28 cellular contexts compared by ENCODE assay signal in the genomic region with DNA sequence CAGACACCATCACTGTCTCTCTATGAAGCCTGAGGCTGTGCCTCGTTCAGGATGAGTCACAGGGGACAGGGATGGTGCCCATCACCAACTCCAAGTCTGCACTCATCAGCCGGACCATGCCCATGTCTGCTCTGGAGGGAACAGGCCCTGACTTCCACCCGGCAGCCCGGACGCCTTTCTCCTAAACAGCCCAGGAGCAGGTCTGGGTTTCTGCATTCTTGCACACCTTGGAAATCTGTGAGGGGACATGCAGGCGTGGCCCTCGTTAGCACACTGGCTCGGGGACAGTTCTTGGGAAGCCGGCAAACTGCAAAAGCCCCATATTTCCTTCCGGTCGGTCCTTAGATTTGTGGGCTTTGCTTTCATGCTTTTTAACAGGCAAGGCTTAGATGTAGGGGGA.
"Had no signal": no experiment of that assay in that cellular context is flagged by ENCODE, and none has a peak within 500 bp of the region (broad histone marks: within the 10 kb centered on the region; RNA-seq: fewer than 3 reads in every experiment).

No MANE protein-coding gene starts in this region.

- H3K4me1 ChIP-seq: prostate gland, right lobe of liver, testis, upper lobe of right lung, uterus had no signal

- H3K36me3 Mint-ChIP-seq: natural killer cell, neural progenitor cell, type B pancreatic cell had no signal

- H2AFZ ChIP-seq: neural progenitor cell had no signal

- H3K4me3 ChIP-seq: neural progenitor cell, pancreas, prostate gland, right lobe of liver, sigmoid colon, suprapubic skin, testis, tibial artery, transverse colon, upper lobe of right lung, uterus had no signal

- H3K36me3 ChIP-seq: neural progenitor cell, pancreas, prostate gland, right lobe of liver, transverse colon, upper lobe of right lung, uterus had no signal

- H3K27me3 ChIP-seq: neural progenitor cell, pancreas, right lobe of liver, sigmoid colon, suprapubic skin, testis, tibial artery, transverse colon, upper lobe of right lung, uterus had no signal

- ATAC-seq: naive thymus-derived CD4-positive, alpha-beta T cell; natural killer cell; pancreas; right cardiac atrium; right lobe of liver; stimulated activated memory B cell treated with anti-CD40 and anti-IgM and Interleukin-4, amounts not matched to agents 10 μg/mL and 1 μg/mL and 100 μg/mL, for 72 hours; stimulated activated naive CD8-positive, alpha-beta T cell treated with anti-CD3 and anti-CD28 coated beads, Interleukin-15, amount 100 ng/mL, for 72 hours; stimulated activated naive CD8-positive, alpha-beta T cell treated with anti-CD3 and anti-CD28 coated beads, Interleukin-15, Interleukin-2, amounts not matched to agents 100 U/mL and 50 U/mL, for 24 hours; upper lobe of right lung had no signal

- DNase-seq: naive thymus-derived CD4-positive, alpha-beta T cell; natural killer cell; occipital lobe; retina; right lobe of liver; sigmoid colon; small intestine; stimulated activated CD4-positive, alpha-beta T cell treated with anti-CD3 and anti-CD28 coated beads, Interleukin-15, amount 100 ng/mL, for 24 hours; stimulated activated CD4-positive, alpha-beta T cell treated with anti-CD3 and anti-CD28 coated beads, Interleukin-2, amount 100 ng/mL, for 24 hours; stimulated activated CD4-positive, alpha-beta T cell treated with anti-CD3 and anti-CD28 coated beads, Interleukin-2, amount 100 ng/mL, for 48 hours; stimulated activated CD4-positive, alpha-beta T cell treated with anti-CD3 and anti-CD28 coated beads, Interleukin-4, amount 100 ng/mL, for 24 hours; stimulated activated naive CD4-positive, alpha-beta T cell; stimulated activated naive CD8-positive, alpha-beta T cell treated with anti-CD3 and anti-CD28 coated beads, Interleukin-15, amount 100 ng/mL, for 72 hours; stimulated activated naive CD8-positive, alpha-beta T cell treated with anti-CD3 and anti-CD28 coated beads, Interleukin-15, Interleukin-2, amounts not matched to agents 100 U/mL and 50 U/mL, for 24 hours; substantia nigra; testis; tibial artery; transverse colon; upper lobe of right lung; uterus had no signal

- H3K4me1 Mint-ChIP-seq: natural killer cell; stimulated activated naive CD8-positive, alpha-beta T cell treated with anti-CD3 and anti-CD28 coated beads, Interleukin-15, amount 100 ng/mL, for 72 hours had no signal

- H3K9me3 Mint-ChIP-seq: naive thymus-derived CD4-positive, alpha-beta T cell; natural killer cell; nephron; neural progenitor cell; stimulated activated naive CD8-positive, alpha-beta T cell treated with anti-CD3 and anti-CD28 coated beads, Interleukin-15, amount 100 ng/mL, for 72 hours; type B pancreatic cell had no signal

- H3K27ac ChIP-seq: neural progenitor cell, pancreas, prostate gland, right lobe of liver, sigmoid colon, suprapubic skin, testis, tibial artery, transverse colon, upper lobe of right lung, uterus had no signal

- H3K27ac Mint-ChIP-seq: naive thymus-derived CD4-positive, alpha-beta T cell; natural killer cell; nephron; neural progenitor cell; stimulated activated memory B cell treated with anti-CD40 and anti-IgM and Interleukin-4, amounts not matched to agents 10 μg/mL and 1 μg/mL and 100 μg/mL, for 72 hours; stimulated activated naive CD8-positive, alpha-beta T cell treated with anti-CD3 and anti-CD28 coated beads, Interleukin-15, amount 100 ng/mL, for 72 hours; type B pancreatic cell had no signal

- H3K9me3 ChIP-seq: pancreas, prostate gland, right lobe of liver, sigmoid colon, suprapubic skin, testis, tibial artery, transverse colon, upper lobe of right lung, uterus had no signal

- H3K4me2 ChIP-seq: neural progenitor cell had no signal

- H3K4me3 Mint-ChIP-seq: naive thymus-derived CD4-positive, alpha-beta T cell; natural killer cell; nephron; neural progenitor cell; stimulated activated memory B cell treated with anti-CD40 and anti-IgM and Interleukin-4, amounts not matched to agents 10 μg/mL and 1 μg/mL and 100 μg/mL, for 72 hours; stimulated activated naive CD8-positive, alpha-beta T cell treated with anti-CD3 and anti-CD28 coated beads, Interleukin-15, amount 100 ng/mL, for 72 hours; type B pancreatic cell had no signal
